Comparison of ENCODE assay signal across 1 cellular context in the genomic region with DNA sequence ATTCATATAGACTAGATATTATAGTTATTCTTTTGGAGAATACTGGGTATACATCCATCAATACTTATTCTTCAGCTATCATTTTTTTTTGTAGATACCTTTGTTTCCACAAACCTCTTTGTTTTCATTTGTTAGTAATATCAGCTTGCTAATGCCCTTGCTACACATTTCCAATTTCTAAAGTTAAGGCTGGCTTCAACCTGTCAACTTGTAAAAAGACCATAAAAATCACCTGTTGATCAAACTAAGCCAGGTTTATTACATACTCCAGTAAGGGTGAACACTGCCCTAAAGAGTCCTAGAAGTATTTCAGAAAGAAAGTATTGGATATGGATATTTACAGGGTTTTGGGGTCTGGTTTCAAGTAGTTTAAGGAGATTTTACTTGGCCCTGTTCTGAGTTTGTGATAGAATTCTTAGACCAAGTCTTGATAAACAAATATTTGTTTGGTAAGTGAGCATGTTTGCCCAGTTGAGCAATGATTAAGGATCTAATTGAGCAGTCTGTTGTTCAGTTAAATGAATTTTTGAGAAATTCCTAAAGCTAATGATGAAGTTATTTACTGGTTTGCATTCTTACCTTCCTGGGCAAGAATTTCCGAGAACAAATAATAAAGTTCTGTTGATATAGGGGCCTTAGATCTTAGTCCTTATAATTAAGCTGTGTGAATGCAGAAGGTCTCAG.
TF ChIP-seq lines count a peak whose summit lies in the region.

No MANE protein-coding gene starts in this region.

TF ChIP-seq in HepG2, 621 proteins besides CTCF, POLR2A, EP300 and RAD21 (continued from another document and continues in another):
- TF ChIP-seq, protein P1, sequence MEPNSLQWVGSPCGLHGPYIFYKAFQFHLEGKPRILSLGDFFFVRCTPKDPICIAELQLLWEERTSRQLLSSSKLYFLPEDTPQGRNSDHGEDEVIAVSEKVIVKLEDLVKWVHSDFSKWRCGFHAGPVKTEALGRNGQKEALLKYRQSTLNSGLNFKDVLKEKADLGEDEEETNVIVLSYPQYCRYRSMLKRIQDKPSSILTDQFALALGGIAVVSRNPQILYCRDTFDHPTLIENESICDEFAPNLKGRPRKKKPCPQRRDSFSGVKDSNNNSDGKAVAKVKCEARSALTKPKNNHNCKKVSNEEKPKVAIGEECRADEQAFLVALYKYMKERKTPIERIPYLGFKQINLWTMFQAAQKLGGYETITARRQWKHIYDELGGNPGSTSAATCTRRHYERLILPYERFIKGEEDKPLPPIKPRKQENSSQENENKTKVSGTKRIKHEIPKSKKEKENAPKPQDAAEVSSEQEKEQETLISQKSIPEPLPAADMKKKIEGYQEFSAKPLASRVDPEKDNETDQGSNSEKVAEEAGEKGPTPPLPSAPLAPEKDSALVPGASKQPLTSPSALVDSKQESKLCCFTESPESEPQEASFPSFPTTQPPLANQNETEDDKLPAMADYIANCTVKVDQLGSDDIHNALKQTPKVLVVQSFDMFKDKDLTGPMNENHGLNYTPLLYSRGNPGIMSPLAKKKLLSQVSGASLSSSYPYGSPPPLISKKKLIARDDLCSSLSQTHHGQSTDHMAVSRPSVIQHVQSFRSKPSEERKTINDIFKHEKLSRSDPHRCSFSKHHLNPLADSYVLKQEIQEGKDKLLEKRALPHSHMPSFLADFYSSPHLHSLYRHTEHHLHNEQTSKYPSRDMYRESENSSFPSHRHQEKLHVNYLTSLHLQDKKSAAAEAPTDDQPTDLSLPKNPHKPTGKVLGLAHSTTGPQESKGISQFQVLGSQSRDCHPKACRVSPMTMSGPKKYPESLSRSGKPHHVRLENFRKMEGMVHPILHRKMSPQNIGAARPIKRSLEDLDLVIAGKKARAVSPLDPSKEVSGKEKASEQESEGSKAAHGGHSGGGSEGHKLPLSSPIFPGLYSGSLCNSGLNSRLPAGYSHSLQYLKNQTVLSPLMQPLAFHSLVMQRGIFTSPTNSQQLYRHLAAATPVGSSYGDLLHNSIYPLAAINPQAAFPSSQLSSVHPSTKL (CRISPR knock-in tag; IDR thresholded peaks at IDR 0.05), result peak; percentile 38; the same call in 1 of the 2 replicates
- TF ChIP-seq AHR (CRISPR knock-in tag; IDR thresholded peaks at IDR 0.05) (no peak), ZBTB38 (CRISPR knock-in tag; IDR thresholded peaks at IDR 0.05) (no peak), HNF1A (IDR thresholded peaks at IDR 0.05; ENCODE audit: low read depth) (no peak), HNF1A (CRISPR knock-in tag; IDR thresholded peaks at IDR 0.05; ENCODE audit: borderline replicate concordance) (no peak), ZFYVE20 (CRISPR knock-in tag; IDR thresholded peaks at IDR 0.05; ENCODE audit: borderline replicate concordance, low read depth) (no peak), HNF1B (CRISPR knock-in tag; IDR thresholded peaks at IDR 0.05) (no peak), NR3C1 (CRISPR knock-in tag; IDR thresholded peaks at IDR 0.05) (no peak), MAFG (CRISPR knock-in tag; IDR thresholded peaks at IDR 0.05) (no peak), ZNF350 (CRISPR knock-in tag; IDR thresholded peaks at IDR 0.05; ENCODE audit: borderline replicate concordance, low read depth) (no peak), ZNF160 (CRISPR knock-in tag; IDR thresholded peaks at IDR 0.05) (no peak), YEATS4 (CRISPR knock-in tag; IDR thresholded peaks at IDR 0.05; ENCODE audit: borderline replicate concordance) (no peak), TCF12 (IDR thresholded peaks at IDR 0.05) (no peak), TCF12 (CRISPR knock-in tag; IDR thresholded peaks at IDR 0.05) (no peak), ARNT (IDR thresholded peaks at IDR 0.05) (no peak), FOXA3 (CRISPR knock-in tag; IDR thresholded peaks at IDR 0.05) (peak; percentile 55), REST (IDR thresholded peaks at IDR 0.05; ENCODE audit: borderline replicate concordance in 1 of 2, low read depth in 1 of 2, low read length in 2 of 2) (no peak), ZNF567 (CRISPR knock-in tag; IDR thresholded peaks at IDR 0.05; ENCODE audit: borderline replicate concordance) (no peak), PPARG (CRISPR knock-in tag; conservative IDR thresholded peaks at IDR 0.05) (no peak), TMF1 (CRISPR knock-in tag; IDR thresholded peaks at IDR 0.05; ENCODE audit: low read depth) (no peak), ZNF709 (CRISPR knock-in tag; IDR thresholded peaks at IDR 0.05) (no peak), ARHGAP35 (CRISPR knock-in tag; IDR thresholded peaks at IDR 0.05; ENCODE audit: borderline replicate concordance) (no peak), NFIC (IDR thresholded peaks at IDR 0.05; ENCODE audit: low read length) (0 out of 2 replicates have a peak, but pooled peaks have one; percentile 22), ZNF17 (CRISPR knock-in tag; IDR thresholded peaks at IDR 0.05) (no peak), ZSCAN5A (CRISPR knock-in tag; IDR thresholded peaks at IDR 0.05; ENCODE audit: borderline replicate concordance) (no peak), ZFP36L2 (CRISPR knock-in tag; IDR thresholded peaks at IDR 0.05) (no peak), MBD4 (IDR thresholded peaks at IDR 0.05; ENCODE audit: borderline replicate concordance, low read length) (0 out of 2 replicates have a peak, but pooled peaks have one; percentile 36), ZNF530 (CRISPR knock-in tag; IDR thresholded peaks at IDR 0.05; ENCODE audit: low read depth) (no peak), ZZZ3 (CRISPR knock-in tag; IDR thresholded peaks at IDR 0.05; ENCODE audit: borderline replicate concordance) (no peak), ETV5 (CRISPR knock-in tag; IDR thresholded peaks at IDR 0.05; ENCODE audit: borderline replicate concordance) (no peak), CEBPB (IDR thresholded peaks at IDR 0.05; ENCODE audit: borderline replicate concordance, low read depth, low read length) (peak; percentile 15; the same call in 1 of the 2 replicates), PHF8 (CRISPR knock-in tag; IDR thresholded peaks at IDR 0.05) (no peak), BCL6 (CRISPR knock-in tag; IDR thresholded peaks at IDR 0.05) (peak; percentile 34; the same call in 1 of the 2 replicates), THAP7 (CRISPR knock-in tag; IDR thresholded peaks at IDR 0.05) (no peak), SMC3 (IDR thresholded peaks at IDR 0.05; ENCODE audit: low read length) (no peak), NCOA2 (CRISPR knock-in tag; IDR thresholded peaks at IDR 0.05) (0 out of 2 replicates have a peak, but pooled peaks have one; percentile 31)
- TF ChIP-seq, protein P2, sequence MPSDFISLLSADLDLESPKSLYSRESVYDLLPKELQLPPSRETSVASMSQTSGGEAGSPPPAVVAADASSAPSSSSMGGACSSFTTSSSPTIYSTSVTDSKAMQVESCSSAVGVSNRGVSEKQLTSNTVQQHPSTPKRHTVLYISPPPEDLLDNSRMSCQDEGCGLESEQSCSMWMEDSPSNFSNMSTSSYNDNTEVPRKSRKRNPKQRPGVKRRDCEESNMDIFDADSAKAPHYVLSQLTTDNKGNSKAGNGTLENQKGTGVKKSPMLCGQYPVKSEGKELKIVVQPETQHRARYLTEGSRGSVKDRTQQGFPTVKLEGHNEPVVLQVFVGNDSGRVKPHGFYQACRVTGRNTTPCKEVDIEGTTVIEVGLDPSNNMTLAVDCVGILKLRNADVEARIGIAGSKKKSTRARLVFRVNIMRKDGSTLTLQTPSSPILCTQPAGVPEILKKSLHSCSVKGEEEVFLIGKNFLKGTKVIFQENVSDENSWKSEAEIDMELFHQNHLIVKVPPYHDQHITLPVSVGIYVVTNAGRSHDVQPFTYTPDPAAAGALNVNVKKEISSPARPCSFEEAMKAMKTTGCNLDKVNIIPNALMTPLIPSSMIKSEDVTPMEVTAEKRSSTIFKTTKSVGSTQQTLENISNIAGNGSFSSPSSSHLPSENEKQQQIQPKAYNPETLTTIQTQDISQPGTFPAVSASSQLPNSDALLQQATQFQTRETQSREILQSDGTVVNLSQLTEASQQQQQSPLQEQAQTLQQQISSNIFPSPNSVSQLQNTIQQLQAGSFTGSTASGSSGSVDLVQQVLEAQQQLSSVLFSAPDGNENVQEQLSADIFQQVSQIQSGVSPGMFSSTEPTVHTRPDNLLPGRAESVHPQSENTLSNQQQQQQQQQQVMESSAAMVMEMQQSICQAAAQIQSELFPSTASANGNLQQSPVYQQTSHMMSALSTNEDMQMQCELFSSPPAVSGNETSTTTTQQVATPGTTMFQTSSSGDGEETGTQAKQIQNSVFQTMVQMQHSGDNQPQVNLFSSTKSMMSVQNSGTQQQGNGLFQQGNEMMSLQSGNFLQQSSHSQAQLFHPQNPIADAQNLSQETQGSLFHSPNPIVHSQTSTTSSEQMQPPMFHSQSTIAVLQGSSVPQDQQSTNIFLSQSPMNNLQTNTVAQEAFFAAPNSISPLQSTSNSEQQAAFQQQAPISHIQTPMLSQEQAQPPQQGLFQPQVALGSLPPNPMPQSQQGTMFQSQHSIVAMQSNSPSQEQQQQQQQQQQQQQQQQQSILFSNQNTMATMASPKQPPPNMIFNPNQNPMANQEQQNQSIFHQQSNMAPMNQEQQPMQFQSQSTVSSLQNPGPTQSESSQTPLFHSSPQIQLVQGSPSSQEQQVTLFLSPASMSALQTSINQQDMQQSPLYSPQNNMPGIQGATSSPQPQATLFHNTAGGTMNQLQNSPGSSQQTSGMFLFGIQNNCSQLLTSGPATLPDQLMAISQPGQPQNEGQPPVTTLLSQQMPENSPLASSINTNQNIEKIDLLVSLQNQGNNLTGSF (CRISPR knock-in tag; IDR thresholded peaks at IDR 0.05), result no peak
